1 cellular context compared by ENCODE assay signal in the genomic region with DNA sequence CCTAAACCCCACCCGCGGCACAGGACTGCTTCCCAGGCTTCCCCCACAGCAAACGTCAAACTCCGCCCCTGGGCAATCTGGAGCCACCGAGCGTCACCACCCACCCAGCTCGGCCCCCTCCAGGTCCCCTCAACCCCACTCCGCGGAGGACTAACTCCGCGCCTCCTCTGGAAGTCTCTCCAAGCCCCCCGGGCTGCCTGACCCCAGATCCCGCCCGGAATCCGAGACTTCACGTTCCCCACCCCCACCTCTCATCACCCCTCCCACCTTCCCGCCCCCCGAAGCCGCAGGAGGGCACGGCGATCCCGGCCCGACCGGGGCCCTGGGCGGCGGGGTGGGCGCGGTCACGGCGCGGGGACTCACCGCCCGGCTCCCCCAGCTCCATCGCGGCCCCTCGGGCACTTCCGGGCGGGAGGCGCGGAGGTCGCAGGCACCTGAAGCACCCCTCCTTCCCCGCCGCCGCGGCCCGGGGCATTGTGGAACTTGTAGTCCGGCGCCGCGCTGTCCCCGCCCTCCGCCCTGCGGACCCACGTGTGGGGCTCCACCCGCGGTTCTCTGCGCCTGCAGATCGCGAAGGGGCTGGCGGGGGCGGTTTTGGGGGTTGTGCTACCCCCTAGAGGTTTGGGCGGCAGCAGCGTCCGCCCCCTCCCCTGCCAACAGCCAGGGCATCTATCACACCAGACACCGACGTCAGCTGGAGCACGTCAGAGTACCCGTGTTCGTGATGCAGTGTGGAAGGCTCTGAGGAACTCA.
A peak's percentile ranks its signal among the peaks of the same experiment; 100 is the strongest.
TF ChIP-seq lines count a peak whose summit lies in the region.

A gene with protein sequence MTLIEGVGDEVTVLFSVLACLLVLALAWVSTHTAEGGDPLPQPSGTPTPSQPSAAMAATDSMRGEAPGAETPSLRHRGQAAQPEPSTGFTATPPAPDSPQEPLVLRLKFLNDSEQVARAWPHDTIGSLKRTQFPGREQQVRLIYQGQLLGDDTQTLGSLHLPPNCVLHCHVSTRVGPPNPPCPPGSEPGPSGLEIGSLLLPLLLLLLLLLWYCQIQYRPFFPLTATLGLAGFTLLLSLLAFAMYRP (minus strand): TSS at position 423 of the 753 bp plus-strand sequence. CDS start 930 bp downstream, outside the sequence.

TF ChIP-seq in K562, 482 proteins besides CTCF, POLR2A, EP300 and RAD21 (continued from another document and continues in another):
- TF ChIP-seq, protein P1, sequence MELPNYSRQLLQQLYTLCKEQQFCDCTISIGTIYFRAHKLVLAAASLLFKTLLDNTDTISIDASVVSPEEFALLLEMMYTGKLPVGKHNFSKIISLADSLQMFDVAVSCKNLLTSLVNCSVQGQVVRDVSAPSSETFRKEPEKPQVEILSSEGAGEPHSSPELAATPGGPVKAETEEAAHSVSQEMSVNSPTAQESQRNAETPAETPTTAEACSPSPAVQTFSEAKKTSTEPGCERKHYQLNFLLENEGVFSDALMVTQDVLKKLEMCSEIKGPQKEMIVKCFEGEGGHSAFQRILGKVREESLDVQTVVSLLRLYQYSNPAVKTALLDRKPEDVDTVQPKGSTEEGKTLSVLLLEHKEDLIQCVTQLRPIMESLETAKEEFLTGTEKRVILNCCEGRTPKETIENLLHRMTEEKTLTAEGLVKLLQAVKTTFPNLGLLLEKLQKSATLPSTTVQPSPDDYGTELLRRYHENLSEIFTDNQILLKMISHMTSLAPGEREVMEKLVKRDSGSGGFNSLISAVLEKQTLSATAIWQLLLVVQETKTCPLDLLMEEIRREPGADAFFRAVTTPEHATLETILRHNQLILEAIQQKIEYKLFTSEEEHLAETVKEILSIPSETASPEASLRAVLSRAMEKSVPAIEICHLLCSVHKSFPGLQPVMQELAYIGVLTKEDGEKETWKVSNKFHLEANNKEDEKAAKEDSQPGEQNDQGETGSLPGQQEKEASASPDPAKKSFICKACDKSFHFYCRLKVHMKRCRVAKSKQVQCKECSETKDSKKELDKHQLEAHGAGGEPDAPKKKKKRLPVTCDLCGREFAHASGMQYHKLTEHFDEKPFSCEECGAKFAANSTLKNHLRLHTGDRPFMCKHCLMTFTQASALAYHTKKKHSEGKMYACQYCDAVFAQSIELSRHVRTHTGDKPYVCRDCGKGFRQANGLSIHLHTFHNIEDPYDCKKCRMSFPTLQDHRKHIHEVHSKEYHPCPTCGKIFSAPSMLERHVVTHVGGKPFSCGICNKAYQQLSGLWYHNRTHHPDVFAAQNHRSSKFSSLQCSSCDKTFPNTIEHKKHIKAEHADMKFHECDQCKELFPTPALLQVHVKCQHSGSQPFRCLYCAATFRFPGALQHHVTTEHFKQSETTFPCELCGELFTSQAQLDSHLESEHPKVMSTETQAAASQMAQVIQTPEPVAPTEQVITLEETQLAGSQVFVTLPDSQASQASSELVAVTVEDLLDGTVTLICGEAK (IDR thresholded peaks at IDR 0.05): peak; percentile 75
- TF ChIP-seq, protein P1 (CRISPR knock-in tag; IDR thresholded peaks at IDR 0.05): no peak
- TF ChIP-seq FOSL1 (tag; conservative IDR thresholded peaks at IDR 0.05) (no peak), TGIF2 (CRISPR knock-in tag; IDR thresholded peaks at IDR 0.05) (peak; percentile 74; the same call in 1 of the 2 replicates), TCF3 (CRISPR knock-in tag; IDR thresholded peaks at IDR 0.05) (0 out of 2 replicates have a peak, but pooled peaks have one; percentile 15), SRSF1 (IDR thresholded peaks at IDR 0.05; ENCODE audit: low read depth, low read length) (no peak), RBM14 (IDR thresholded peaks at IDR 0.05; ENCODE audit: borderline replicate concordance, insufficient read depth, low read depth, low read length) (no peak), NFIC (IDR thresholded peaks at IDR 0.05) (no peak), CREM (IDR thresholded peaks at IDR 0.05; ENCODE audit: low read depth) (peak; percentile 74), ZNF324 (CRISPR knock-in tag; IDR thresholded peaks at IDR 0.05) (no peak), IRF2 (CRISPR knock-in tag; IDR thresholded peaks at IDR 0.05) (no peak), GATA2 (CRISPR knock-in tag; IDR thresholded peaks at IDR 0.05) (no peak), SPI1 (IDR thresholded peaks at IDR 0.05; ENCODE audit: borderline replicate concordance, low read depth, low read length) (no peak), TSC22D4 (tag; IDR thresholded peaks at IDR 0.05) (no peak), CHD4 (IDR thresholded peaks at IDR 0.05; ENCODE audit: insufficient read depth, insufficient replicate concordance, low read depth, low read length, poor library complexity, severe bottlenecking) (no peak), FOXK1 (CRISPR knock-in tag; IDR thresholded peaks at IDR 0.05; ENCODE audit: borderline replicate concordance) (no peak), MXI1 (IDR thresholded peaks at IDR 0.05; ENCODE audit: low read depth, low read length) (peak; percentile 89), FIP1L1 (IDR thresholded peaks at IDR 0.05; ENCODE audit: low read depth, low read length, poor library complexity, severe bottlenecking) (peak; percentile 80), CAMTA2 (CRISPR knock-in tag; conservative IDR thresholded peaks at IDR 0.05) (0 out of 2 replicates have a peak, but pooled peaks have one; percentile 52), HNRNPLL (IDR thresholded peaks at IDR 0.05; ENCODE audit: low read depth, low read length, poor library complexity, severe bottlenecking) (no peak), MEF2D (tag; conservative IDR thresholded peaks at IDR 0.05; ENCODE audit: low read depth) (no peak), SMARCB1 (IDR thresholded peaks at IDR 0.05; ENCODE audit: insufficient read length, low read depth) (no peak)
- TF ChIP-seq, protein P2, sequence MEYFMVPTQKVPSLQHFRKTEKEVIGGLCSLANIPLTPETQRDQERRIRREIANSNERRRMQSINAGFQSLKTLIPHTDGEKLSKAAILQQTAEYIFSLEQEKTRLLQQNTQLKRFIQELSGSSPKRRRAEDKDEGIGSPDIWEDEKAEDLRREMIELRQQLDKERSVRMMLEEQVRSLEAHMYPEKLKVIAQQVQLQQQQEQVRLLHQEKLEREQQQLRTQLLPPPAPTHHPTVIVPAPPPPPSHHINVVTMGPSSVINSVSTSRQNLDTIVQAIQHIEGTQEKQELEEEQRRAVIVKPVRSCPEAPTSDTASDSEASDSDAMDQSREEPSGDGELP (CRISPR knock-in tag; IDR thresholded peaks at IDR 0.05; ENCODE audit: borderline replicate concordance): peak; percentile 88
- TF ChIP-seq, protein P3, sequence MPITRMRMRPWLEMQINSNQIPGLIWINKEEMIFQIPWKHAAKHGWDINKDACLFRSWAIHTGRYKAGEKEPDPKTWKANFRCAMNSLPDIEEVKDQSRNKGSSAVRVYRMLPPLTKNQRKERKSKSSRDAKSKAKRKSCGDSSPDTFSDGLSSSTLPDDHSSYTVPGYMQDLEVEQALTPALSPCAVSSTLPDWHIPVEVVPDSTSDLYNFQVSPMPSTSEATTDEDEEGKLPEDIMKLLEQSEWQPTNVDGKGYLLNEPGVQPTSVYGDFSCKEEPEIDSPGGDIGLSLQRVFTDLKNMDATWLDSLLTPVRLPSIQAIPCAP (CRISPR knock-in tag; IDR thresholded peaks at IDR 0.05; ENCODE audit: borderline replicate concordance): no peak
- TF ChIP-seq, protein P4, sequence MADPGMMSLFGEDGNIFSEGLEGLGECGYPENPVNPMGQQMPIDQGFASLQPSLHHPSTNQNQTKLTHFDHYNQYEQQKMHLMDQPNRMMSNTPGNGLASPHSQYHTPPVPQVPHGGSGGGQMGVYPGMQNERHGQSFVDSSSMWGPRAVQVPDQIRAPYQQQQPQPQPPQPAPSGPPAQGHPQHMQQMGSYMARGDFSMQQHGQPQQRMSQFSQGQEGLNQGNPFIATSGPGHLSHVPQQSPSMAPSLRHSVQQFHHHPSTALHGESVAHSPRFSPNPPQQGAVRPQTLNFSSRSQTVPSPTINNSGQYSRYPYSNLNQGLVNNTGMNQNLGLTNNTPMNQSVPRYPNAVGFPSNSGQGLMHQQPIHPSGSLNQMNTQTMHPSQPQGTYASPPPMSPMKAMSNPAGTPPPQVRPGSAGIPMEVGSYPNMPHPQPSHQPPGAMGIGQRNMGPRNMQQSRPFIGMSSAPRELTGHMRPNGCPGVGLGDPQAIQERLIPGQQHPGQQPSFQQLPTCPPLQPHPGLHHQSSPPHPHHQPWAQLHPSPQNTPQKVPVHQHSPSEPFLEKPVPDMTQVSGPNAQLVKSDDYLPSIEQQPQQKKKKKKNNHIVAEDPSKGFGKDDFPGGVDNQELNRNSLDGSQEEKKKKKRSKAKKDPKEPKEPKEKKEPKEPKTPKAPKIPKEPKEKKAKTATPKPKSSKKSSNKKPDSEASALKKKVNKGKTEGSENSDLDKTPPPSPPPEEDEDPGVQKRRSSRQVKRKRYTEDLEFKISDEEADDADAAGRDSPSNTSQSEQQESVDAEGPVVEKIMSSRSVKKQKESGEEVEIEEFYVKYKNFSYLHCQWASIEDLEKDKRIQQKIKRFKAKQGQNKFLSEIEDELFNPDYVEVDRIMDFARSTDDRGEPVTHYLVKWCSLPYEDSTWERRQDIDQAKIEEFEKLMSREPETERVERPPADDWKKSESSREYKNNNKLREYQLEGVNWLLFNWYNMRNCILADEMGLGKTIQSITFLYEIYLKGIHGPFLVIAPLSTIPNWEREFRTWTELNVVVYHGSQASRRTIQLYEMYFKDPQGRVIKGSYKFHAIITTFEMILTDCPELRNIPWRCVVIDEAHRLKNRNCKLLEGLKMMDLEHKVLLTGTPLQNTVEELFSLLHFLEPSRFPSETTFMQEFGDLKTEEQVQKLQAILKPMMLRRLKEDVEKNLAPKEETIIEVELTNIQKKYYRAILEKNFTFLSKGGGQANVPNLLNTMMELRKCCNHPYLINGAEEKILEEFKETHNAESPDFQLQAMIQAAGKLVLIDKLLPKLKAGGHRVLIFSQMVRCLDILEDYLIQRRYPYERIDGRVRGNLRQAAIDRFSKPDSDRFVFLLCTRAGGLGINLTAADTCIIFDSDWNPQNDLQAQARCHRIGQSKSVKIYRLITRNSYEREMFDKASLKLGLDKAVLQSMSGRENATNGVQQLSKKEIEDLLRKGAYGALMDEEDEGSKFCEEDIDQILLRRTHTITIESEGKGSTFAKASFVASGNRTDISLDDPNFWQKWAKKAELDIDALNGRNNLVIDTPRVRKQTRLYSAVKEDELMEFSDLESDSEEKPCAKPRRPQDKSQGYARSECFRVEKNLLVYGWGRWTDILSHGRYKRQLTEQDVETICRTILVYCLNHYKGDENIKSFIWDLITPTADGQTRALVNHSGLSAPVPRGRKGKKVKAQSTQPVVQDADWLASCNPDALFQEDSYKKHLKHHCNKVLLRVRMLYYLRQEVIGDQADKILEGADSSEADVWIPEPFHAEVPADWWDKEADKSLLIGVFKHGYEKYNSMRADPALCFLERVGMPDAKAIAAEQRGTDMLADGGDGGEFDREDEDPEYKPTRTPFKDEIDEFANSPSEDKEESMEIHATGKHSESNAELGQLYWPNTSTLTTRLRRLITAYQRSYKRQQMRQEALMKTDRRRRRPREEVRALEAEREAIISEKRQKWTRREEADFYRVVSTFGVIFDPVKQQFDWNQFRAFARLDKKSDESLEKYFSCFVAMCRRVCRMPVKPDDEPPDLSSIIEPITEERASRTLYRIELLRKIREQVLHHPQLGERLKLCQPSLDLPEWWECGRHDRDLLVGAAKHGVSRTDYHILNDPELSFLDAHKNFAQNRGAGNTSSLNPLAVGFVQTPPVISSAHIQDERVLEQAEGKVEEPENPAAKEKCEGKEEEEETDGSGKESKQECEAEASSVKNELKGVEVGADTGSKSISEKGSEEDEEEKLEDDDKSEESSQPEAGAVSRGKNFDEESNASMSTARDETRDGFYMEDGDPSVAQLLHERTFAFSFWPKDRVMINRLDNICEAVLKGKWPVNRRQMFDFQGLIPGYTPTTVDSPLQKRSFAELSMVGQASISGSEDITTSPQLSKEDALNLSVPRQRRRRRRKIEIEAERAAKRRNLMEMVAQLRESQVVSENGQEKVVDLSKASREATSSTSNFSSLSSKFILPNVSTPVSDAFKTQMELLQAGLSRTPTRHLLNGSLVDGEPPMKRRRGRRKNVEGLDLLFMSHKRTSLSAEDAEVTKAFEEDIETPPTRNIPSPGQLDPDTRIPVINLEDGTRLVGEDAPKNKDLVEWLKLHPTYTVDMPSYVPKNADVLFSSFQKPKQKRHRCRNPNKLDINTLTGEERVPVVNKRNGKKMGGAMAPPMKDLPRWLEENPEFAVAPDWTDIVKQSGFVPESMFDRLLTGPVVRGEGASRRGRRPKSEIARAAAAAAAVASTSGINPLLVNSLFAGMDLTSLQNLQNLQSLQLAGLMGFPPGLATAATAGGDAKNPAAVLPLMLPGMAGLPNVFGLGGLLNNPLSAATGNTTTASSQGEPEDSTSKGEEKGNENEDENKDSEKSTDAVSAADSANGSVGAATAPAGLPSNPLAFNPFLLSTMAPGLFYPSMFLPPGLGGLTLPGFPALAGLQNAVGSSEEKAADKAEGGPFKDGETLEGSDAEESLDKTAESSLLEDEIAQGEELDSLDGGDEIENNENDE (IDR thresholded peaks at IDR 0.05; ENCODE audit: low read depth, low read length): no peak
